In the genomic region with DNA sequence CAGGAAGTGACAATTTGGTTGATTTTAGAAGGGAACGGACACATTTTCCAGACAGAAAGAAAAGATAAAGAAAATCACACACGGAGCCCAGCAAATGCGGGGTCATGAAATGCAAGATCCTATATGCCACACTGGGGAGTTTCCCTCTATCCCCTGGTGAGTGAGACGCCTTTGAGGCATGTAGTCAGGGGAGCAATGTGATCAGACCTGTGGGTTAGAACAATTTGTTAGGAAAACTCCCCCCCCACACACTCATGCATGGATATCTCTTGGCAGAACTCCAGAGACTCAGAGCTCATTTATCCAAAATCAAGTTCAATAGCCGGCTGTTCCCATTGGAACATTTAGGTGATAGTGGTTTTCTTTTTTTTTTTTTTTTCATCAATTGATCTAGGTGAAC, we compare ENCODE assay signal across 15 cellular contexts.
"Had no signal": no experiment of that assay in that cellular context is flagged by ENCODE, and none has a peak within 500 bp of the region (broad histone marks: within the 10 kb centered on the region; RNA-seq: fewer than 3 reads in every experiment).

No MANE protein-coding gene starts in this region.

- DNase-seq: activated B cell treated with CpG ODN at 0.5 μM for 24 hours; activated CD4-positive, alpha-beta T cell treated with anti-CD3 and anti-CD28 coated beads, Interleukin-2, amount 10 ng/mL, durations not matched to agents 24 days and 14 days; activated naive CD4-positive, alpha-beta T cell treated with Interleukin-2 at 50 U/mL for 16 hours; caudate nucleus; colonic mucosa; lower lobe of right lung; midbrain; ovary; stimulated activated CD4-positive, alpha-beta T cell treated with anti-CD3 and anti-CD28 coated beads, Interleukin-12 subunit alpha, Interleukin-12 subunit beta, amount 100 ng/mL, for 4 hours; stimulated activated CD4-positive, alpha-beta T cell treated with anti-CD3 and anti-CD28 coated beads, Interleukin-2, amount 100 ng/mL, for 24 hours; stomach; testis; upper lobe of left lung had no signal

- H3K79me2 ChIP-seq: hepatocyte had no signal

- FAIRE-seq: endometrium had no signal

- H2AFZ ChIP-seq: hepatocyte had no signal

- H3K4me1 ChIP-seq: colonic mucosa, lower lobe of right lung, stomach, testis, upper lobe of left lung had no signal

- H3K4me3 ChIP-seq: colonic mucosa, hepatocyte, lower lobe of right lung, ovary, stomach, testis, upper lobe of left lung had no signal

- H3K27ac ChIP-seq: colonic mucosa, hepatocyte, lower lobe of right lung, ovary, stomach, testis, upper lobe of left lung had no signal

- H3K9me3 ChIP-seq: colonic mucosa, lower lobe of right lung, ovary, stomach, testis, upper lobe of left lung had no signal

- H3K27me3 ChIP-seq: colonic mucosa, hepatocyte, ovary, stomach, testis, upper lobe of left lung had no signal

- H3K36me3 ChIP-seq: colonic mucosa, lower lobe of right lung, ovary, stomach, upper lobe of left lung had no signal

- H3K4me2 ChIP-seq: hepatocyte had no signal
